In the genomic region with DNA sequence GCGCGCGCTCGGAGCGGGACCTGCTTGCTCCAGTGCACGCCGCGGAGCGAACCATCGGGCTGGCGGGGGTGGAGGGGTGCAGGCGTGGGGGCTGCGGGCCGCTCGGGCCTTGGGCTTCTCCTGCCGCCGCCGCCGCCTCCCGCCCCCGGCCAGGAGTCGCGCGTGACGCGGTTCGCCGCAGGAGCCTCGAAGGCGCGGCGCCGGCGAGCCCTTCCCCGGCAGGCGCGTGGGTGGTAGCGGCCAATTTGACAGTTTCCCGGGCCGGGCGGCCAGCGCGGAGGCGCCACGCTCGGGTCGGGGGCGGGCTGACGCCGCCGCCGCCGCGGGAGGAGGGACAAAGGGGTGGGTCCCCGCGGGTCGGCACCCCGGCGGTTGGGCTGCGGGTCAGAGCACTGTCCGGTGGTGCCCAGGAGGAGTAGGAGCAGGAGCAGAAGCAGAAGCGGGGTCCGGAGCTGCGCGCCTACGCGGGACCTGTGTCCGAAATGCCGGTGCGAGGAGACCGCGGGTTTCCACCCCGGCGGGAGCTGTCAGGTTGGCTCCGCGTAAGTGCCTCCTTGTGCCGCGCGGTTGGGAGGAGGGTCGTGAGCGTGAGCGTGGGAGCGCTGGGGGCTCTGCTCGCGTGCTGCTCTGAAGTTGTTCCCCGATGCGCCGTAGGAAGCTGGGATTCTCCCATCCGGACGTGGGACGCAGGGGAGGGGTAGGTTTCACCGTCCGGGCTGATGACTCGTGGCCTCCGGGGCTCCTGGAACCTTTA, we compare ENCODE assay signal across 7 cellular contexts. TPM values are rescaled to one million over a fixed set of nuclear protein-coding genes. Genes with fewer than 3 reads are reported as not detected.
A peak's percentile ranks its signal among the peaks of the same experiment; 100 is the strongest.
DNase-seq lines count a peak whose midpoint lies in the region; ATAC-seq lines count a peak whose summit lies in the region.

A gene (plus strand): TSS at position 387 of the 754 bp plus-strand sequence. CDS start 96 bp downstream, at position 483.

- H3K4me1 ChIP-seq in subcutaneous abdominal adipose tissue (ENCODE audit: control insufficient read depth in 5 of 5, insufficient read depth in 5 of 5, low read length in 5 of 5), result peaks cover 9 to 63% (median 57%) of the 10 kb centered on the region in 5 donors

- peak within 1 kb of the TSS; percentile 82 to 99 (median 91) for H3K9ac ChIP-seq in subcutaneous abdominal adipose tissue (ENCODE audit: low read length in 5 of 5)

- ATAC-seq in GM18502 (IDR thresholded peaks at IDR 0.05; ENCODE audit: poor library complexity, unreplicated experiment) (peak; percentile 48), esophagus mucosa (peak; percentile 44)

- peak; percentile 73 for DNase-seq in HCEC 1CT
- peak; percentile 62 for DNase-seq in NAMALWA (ENCODE audit: low spot score)
- DNase-seq in activated CD8-positive, alpha-beta memory T cell treated with anti-CD3 and anti-CD28 coated beads, Interleukin-2, amount 50 U/mL, for 48 hours, result peak; percentile 74
- peak; percentile 35 for DNase-seq in mucosa of gallbladder (ENCODE audit: low spot score)

- no peaks in the 10 kb centered on the region for H3K27me3 ChIP-seq in subcutaneous abdominal adipose tissue (ENCODE audit: control insufficient read depth in 5 of 5, insufficient read depth in 4 of 5, low read length in 5 of 5)

- H3K9me3 ChIP-seq in subcutaneous abdominal adipose tissue (ENCODE audit: control insufficient read depth in 5 of 5, low read length in 5 of 5), result no peaks in the 10 kb centered on the region

- peak within 1 kb of the TSS; percentile 85 to 96 (median 94) for H3K4me3 ChIP-seq in subcutaneous abdominal adipose tissue (ENCODE audit: low read depth in 1 of 5, low read length in 5 of 5)

- H3K27ac ChIP-seq in subcutaneous abdominal adipose tissue (ENCODE audit: low read depth, low read length), result peak within 1 kb of the TSS; percentile 98

- H3K36me3 ChIP-seq in subcutaneous abdominal adipose tissue (ENCODE audit: control insufficient read depth in 5 of 5, insufficient read depth in 5 of 5, low read length in 5 of 5), result no peaks in the 10 kb centered on the region

RNA-seq across cellular contexts. Expression of the gene that starts here (rescaled TPM):
- total RNA-seq in esophagus mucosa (113 TPM), mucosa of gallbladder (116 TPM)

Comparison
In these comparisons a context has a peak if more than half of its experiments do, and no peak if none do; other contexts are left out.
1. Peak in every context shown above with its lines: DNase-seq, ATAC-seq, H3K4me3 ChIP-seq and H3K27ac ChIP-seq.